ENCODE assay signal across 8 cellular contexts in the genomic region with DNA sequence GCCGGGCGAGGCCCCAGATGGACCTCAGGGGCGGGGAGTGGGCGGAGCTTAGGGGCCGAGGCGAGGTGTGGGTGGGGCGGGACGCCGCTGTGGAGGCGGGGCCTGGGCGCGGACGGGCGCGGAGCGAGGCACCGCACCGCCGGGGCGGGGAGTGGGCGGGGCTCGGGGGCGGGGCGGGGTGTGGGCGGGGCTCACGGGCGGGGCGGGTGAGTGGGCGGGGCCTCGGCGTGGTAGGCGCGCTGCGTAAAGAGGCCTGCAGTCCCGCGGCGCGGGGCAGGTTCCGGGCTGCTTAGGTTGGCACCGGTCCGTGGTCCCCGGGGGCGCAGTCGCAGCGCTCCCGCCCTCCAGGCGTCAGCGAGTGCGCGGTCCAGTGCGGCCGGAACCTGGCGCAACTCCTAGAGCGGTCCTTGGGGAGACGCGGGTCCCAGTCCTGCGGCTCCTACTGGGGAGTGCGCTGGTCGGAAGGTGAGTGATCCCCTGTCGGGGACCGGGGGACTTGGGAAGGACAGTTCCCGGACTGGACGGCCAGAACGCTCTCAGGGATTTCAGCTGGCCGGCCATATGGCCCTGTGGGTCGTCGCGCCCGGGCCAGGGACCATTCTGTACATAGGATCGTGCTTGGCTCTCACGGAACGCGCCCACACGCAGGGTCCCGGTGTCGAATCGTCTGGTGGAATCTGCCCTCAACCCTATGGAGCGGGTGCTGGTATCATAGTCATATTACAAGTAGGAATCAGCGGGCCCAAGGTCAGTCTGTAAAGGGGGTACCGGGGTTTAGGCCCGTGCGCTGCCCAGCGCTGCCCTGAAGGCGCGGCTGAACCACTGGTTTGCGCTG. TPM values are rescaled to one million over a fixed set of nuclear protein-coding genes. Genes with fewer than 3 reads are reported as not detected.
DNase-seq lines count a peak whose midpoint lies in the region; ATAC-seq and TF ChIP-seq lines count a peak whose summit lies in the region.

A gene with protein sequence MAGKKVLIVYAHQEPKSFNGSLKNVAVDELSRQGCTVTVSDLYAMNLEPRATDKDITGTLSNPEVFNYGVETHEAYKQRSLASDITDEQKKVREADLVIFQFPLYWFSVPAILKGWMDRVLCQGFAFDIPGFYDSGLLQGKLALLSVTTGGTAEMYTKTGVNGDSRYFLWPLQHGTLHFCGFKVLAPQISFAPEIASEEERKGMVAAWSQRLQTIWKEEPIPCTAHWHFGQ (plus strand): TSS at position 274 of the 835 bp plus-strand sequence. CDS start 6,659 bp downstream, outside the sequence.

- TF ChIP-seq CTCF in H9 (conservative IDR thresholded peaks at IDR 0.05) = no peak
- TF ChIP-seq CTCF in MM.1S (IDR thresholded peaks at IDR 0.05; ENCODE audit: low read length) = no peak
- no peak for TF ChIP-seq CTCF in glutamatergic neuron (IDR thresholded peaks at IDR 0.05; ENCODE audit: partially characterized antibody, unreplicated experiment)
- no peak for TF ChIP-seq CTCF in osteocyte (IDR thresholded peaks at IDR 0.05)
- peak in 1 of 3 experiments; percentile 3 for TF ChIP-seq CTCF in testis (IDR thresholded peaks at IDR 0.05)

- no peak within 1 kb of the TSS for H3T11ph ChIP-seq in H9 (ENCODE audit: low read length)

- H2AFZ ChIP-seq in H9 (ENCODE audit: low read length) (no peak within 1 kb of the TSS), MM.1S (ENCODE audit: low read length) (peak within 1 kb of the TSS; percentile 95)

- peaks cover 14% of the 10 kb centered on the region for H3K23me2 ChIP-seq in H9 (ENCODE audit: insufficient read length, low read depth, low read length, poor library complexity, severe bottlenecking)

- no peak within 1 kb of the TSS for H3K27ac ChIP-seq in H9 (ENCODE audit: insufficient read length, low read depth, low read length)
- 0 out of 2 replicates have a peak within 1 kb of the TSS, but pooled peaks have one; percentile 16 for H3K27ac ChIP-seq in MM.1S (ENCODE audit: low read length)
- H3K27ac ChIP-seq in testis = peak within 1 kb of the TSS; percentile 72 to 87

- H3K9me3 ChIP-seq in H9 (ENCODE audit: control insufficient read depth, low read depth, low read length) = no peaks in the 10 kb centered on the region
- no peaks in the 10 kb centered on the region for H3K9me3 ChIP-seq in MM.1S (replicated peaks; ENCODE audit: insufficient read depth, low read length)
- H3K9me3 ChIP-seq in testis = no peaks in the 10 kb centered on the region

- H3K56ac ChIP-seq in H9 (ENCODE audit: insufficient read length, low read depth, low read length) = no peak within 1 kb of the TSS

- H3F3A ChIP-seq in MM.1S (ENCODE audit: insufficient read depth, low read length) = 0 out of 2 replicates have a peak, but pooled peaks cover 5% of the 10 kb centered on the region

- H3K4ac ChIP-seq in H9 (ENCODE audit: low read depth, low read length) = no peak within 1 kb of the TSS

- H4K5ac ChIP-seq in H9 (ENCODE audit: insufficient read length, low read depth, low read length) = no peak within 1 kb of the TSS

- no peak within 1 kb of the TSS for H2BK20ac ChIP-seq in H9 (ENCODE audit: low read depth, low read length, poor library complexity, severe bottlenecking)

- H3K4me3 Mint-ChIP-seq in H9 (peak within 1 kb of the TSS; percentile 85 to 93), glutamatergic neuron (ENCODE audit: unreplicated experiment) (peak within 1 kb of the TSS; percentile 94), osteocyte (ENCODE audit: unreplicated experiment) (peak within 1 kb of the TSS; percentile 87)

- H3K4me3 ChIP-seq in MM.1S (ENCODE audit: low read length) (peak within 1 kb of the TSS; percentile 80), testis (peak within 1 kb of the TSS; percentile 75 to 76)

- H3K36me3 ChIP-seq in MM.1S (replicated peaks; ENCODE audit: insufficient read depth, low read length) = no peaks in the 10 kb centered on the region
- H3K36me3 ChIP-seq in testis (ENCODE audit: low read depth, missing control alignments) = no peaks in the 10 kb centered on the region

- H3K79me1 ChIP-seq in H9 (ENCODE audit: insufficient read depth, low read depth, low read length, poor library complexity, severe bottlenecking) = peaks cover 5% of the 10 kb centered on the region

- H3K27me3 ChIP-seq in H9 (ENCODE audit: insufficient read depth, low read length) (no peaks in the 10 kb centered on the region), MM.1S (replicated peaks; ENCODE audit: insufficient read depth, low read length) (no peaks in the 10 kb centered on the region), testis (no peaks in the 10 kb centered on the region)

- H3K23ac ChIP-seq in H9 (ENCODE audit: insufficient read length, low read depth, low read length) = no peak within 1 kb of the TSS

- no peaks in the 10 kb centered on the region for H3K9me2 ChIP-seq in MM.1S (replicated peaks; ENCODE audit: insufficient read depth, low read length)

- H2BK12ac ChIP-seq in H9 (ENCODE audit: insufficient read length, low read depth, low read length) = no peak within 1 kb of the TSS

- no peak within 1 kb of the TSS for H4K8ac ChIP-seq in H9 (replicated peaks; ENCODE audit: insufficient read length, low read depth, low read length)

- H3K18ac ChIP-seq in H9 (ENCODE audit: insufficient read length, low read depth, low read length) = peak within 1 kb of the TSS; percentile 0

- H3K27ac Mint-ChIP-seq in H9 (peak within 1 kb of the TSS; percentile 68 to 85 (median 85); a peak in 4 of 7 replicates), glutamatergic neuron (ENCODE audit: unreplicated experiment) (peak within 1 kb of the TSS; percentile 82), osteocyte (ENCODE audit: unreplicated experiment) (peak within 1 kb of the TSS; percentile 95)
- H3K27ac Mint-ChIP-seq in activated naive CD4-positive, alpha-beta T cell treated with anti-CD3 and anti-CD28 coated beads, Interleukin-2, amount 50 U/mL, for 72 hours = peak within 1 kb of the TSS; percentile 90 to 97

- TF ChIP-seq POLR2A in testis (IDR thresholded peaks at IDR 0.05) = peak; percentile 56

- H3K4me2 ChIP-seq in H9 (ENCODE audit: insufficient read depth, insufficient read length, low read length) = peak within 1 kb of the TSS; percentile 90
- peak within 1 kb of the TSS; percentile 94 for H3K4me2 ChIP-seq in MM.1S (ENCODE audit: low read depth, low read length)

- H3K9ac ChIP-seq in H9 (ENCODE audit: extremely low read depth, insufficient read length, low read length) (peak within 1 kb of the TSS; percentile 68), MM.1S (ENCODE audit: low read length) (peak within 1 kb of the TSS; percentile 68)

- peak; percentile 69 for DNase-seq in GF-D8 (lab: John Stamatoyannopoulos, UW)
- peak; percentile 95 for DNase-seq in H9
- DNase-seq in MM.1S = peak; percentile 83
- peak; percentile 71 for DNase-seq in SKM-1 treated with dmso at 0.1 percent for 144 hours (lab: John Stamatoyannopoulos, UW; ENCODE audit: unreplicated experiment)
- DNase-seq in activated naive CD4-positive, alpha-beta T cell treated with anti-CD3 and anti-CD28 coated beads, Interleukin-2, amount 50 U/mL, for 72 hours (ENCODE audit: low spot score in 2 of 2) = peak in 1 of 2 donors; percentile 91
- DNase-seq in glutamatergic neuron = peak; percentile 97
- peak; percentile 97 for DNase-seq in osteocyte (ENCODE audit: extremely low spot score, unreplicated experiment)
- peak; percentile 95 for DNase-seq in testis

- no peaks in the 10 kb centered on the region; the same call in 1 of the 2 replicates for H3K79me2 ChIP-seq in H9 (ENCODE audit: insufficient read depth, low read length)
- 0 out of 2 replicates have a peak, but pooled peaks cover 5% of the 10 kb centered on the region for H3K79me2 ChIP-seq in MM.1S (ENCODE audit: low read length)

- WGBS in H9 (ENCODE audit: extremely low coverage, insufficient read length, low lambda C conversion rate) = no CpG with 5 or more reads among the region's 86 CpGs
- WGBS in testis, 2 donors = 1 to 2% methylated on average over 25 to 71 of the region's 86 CpGs

- H2BK120ac ChIP-seq in H9 (ENCODE audit: low read depth, low read length, poor library complexity, severe bottlenecking) = no peak within 1 kb of the TSS

- H3K36me3 Mint-ChIP-seq in H9 (ENCODE audit: insufficient read depth in 1 of 3, low read depth in 3 of 3) = peaks cover 17 to 24% (median 20%) of the 10 kb centered on the region in 3 experiments; a peak in 6 of 7 replicates
- H3K36me3 Mint-ChIP-seq in activated naive CD4-positive, alpha-beta T cell treated with anti-CD3 and anti-CD28 coated beads, Interleukin-2, amount 50 U/mL, for 72 hours = peaks cover 5 to 8% of the 10 kb centered on the region in 2 donors
- H3K36me3 Mint-ChIP-seq in glutamatergic neuron (ENCODE audit: unreplicated experiment) = no peaks in the 10 kb centered on the region
- peaks cover 6% of the 10 kb centered on the region for H3K36me3 Mint-ChIP-seq in osteocyte (ENCODE audit: unreplicated experiment)

- H3K4me1 ChIP-seq in H9 (ENCODE audit: insufficient read depth, low read length) (no peaks in the 10 kb centered on the region; the same call in 1 of the 2 replicates), MM.1S (ENCODE audit: low read length) (peaks cover 10% of the 10 kb centered on the region; the same call in 1 of the 2 replicates), testis (peaks cover 12% of the 10 kb centered on the region)

- no peak within 1 kb of the TSS for H2BK5ac ChIP-seq in H9 (ENCODE audit: insufficient read length, low read length)

- H3K4me1 Mint-ChIP-seq in H9 (peaks cover 20 to 25% of the 10 kb centered on the region in 2 experiments), glutamatergic neuron (ENCODE audit: low read depth, unreplicated experiment) (no peaks in the 10 kb centered on the region), osteocyte (ENCODE audit: unreplicated experiment) (peaks cover 27% of the 10 kb centered on the region)

- intact Hi-C loops in testis (cut with DNase I; ENCODE audit: low total_unique reads) = loop anchor here (5.0 kb wide), 1 partner anchor 47 kb away; no protein-coding TSS in a partner anchor

- no peak within 1 kb of the TSS for H2BK15ac ChIP-seq in H9 (ENCODE audit: low read depth, low read length)

- ATAC-seq in activated naive CD4-positive, alpha-beta T cell treated with anti-CD3 and anti-CD28 coated beads, Interleukin-2, amount 50 U/mL, for 72 hours = peak; percentile 67 to 83

- H4K20me1 ChIP-seq in H9 (ENCODE audit: control insufficient read depth, insufficient read depth, insufficient read length) (no peaks in the 10 kb centered on the region), MM.1S (ENCODE audit: insufficient read depth, low read length) (no peaks in the 10 kb centered on the region; the same call in 1 of the 2 replicates)

- no peak within 1 kb of the TSS for H4K91ac ChIP-seq in H9 (ENCODE audit: insufficient read length, low read depth, low read length)

- no peaks in the 10 kb centered on the region for H3K9me3 Mint-ChIP-seq in H9
- H3K9me3 Mint-ChIP-seq in activated naive CD4-positive, alpha-beta T cell treated with anti-CD3 and anti-CD28 coated beads, Interleukin-2, amount 50 U/mL, for 72 hours = no peaks in the 10 kb centered on the region
- H3K9me3 Mint-ChIP-seq in glutamatergic neuron (ENCODE audit: unreplicated experiment) = no peaks in the 10 kb centered on the region
- H3K9me3 Mint-ChIP-seq in osteocyte (ENCODE audit: unreplicated experiment) = no peaks in the 10 kb centered on the region

- H3K27me3 Mint-ChIP-seq in H9 (ENCODE audit: low read depth) (no peaks in the 10 kb centered on the region; the same call in 1 of the 2 replicates), glutamatergic neuron (ENCODE audit: unreplicated experiment) (peaks cover 4% of the 10 kb centered on the region), osteocyte (ENCODE audit: unreplicated experiment) (no peaks in the 10 kb centered on the region)

- no peak within 1 kb of the TSS for H2AK5ac ChIP-seq in H9 (ENCODE audit: insufficient read length, low read length)

- H3K14ac ChIP-seq in H9 (ENCODE audit: insufficient read depth, low read length) = peak within 1 kb of the TSS; percentile 48

RNA-seq across cellular contexts. Expression of the gene that starts here (rescaled TPM):
- total RNA-seq in H9 (2021) = 105 and 106 TPM in 2 replicates
- total RNA-seq in activated naive CD4-positive, alpha-beta T cell treated with anti-CD3 and anti-CD28 coated beads, Interleukin-2, amount 50 U/mL, for 72 hours = 10 to 100 TPM; 33.4 to 37.5 TPM
- 28.1 TPM for total RNA-seq in glutamatergic neuron (ENCODE audit: unreplicated experiment)
- 35.5 and 40.1 TPM in 2 replicates for total RNA-seq in osteocyte
- total RNA-seq in testis = 10 to 100 TPM in 1 of 2 donors, 1 to 10 TPM in 1; 9.5 to 16.8 TPM
- polyA plus RNA-seq in testis (ENCODE audit: insufficient read depth, low read depth, low replicate concordance) = 35.6 TPM
